ENCODE assay signal across 25 cellular contexts in genomic region chr1:27736252-27736651, GRCh38.
"Had no signal": no experiment of that assay in that cellular context is flagged by ENCODE, and none has a peak within 500 bp of the region (broad histone marks: within the 10 kb centered on the region; RNA-seq: fewer than 3 reads in every experiment).

No MANE protein-coding gene starts in this region.

- H2AFZ ChIP-seq: hepatocyte had no signal

- H3K9me3 ChIP-seq: esophagus muscularis mucosa, gastroesophageal sphincter, heart left ventricle, lower lobe of right lung, mucosa of descending colon had no signal

- H3K4me3 Mint-ChIP-seq: effector memory CD8-positive, alpha-beta T cell; endodermal cell; immature natural killer cell; mesothelial cell of epicardium had no signal

- H3K4me1 ChIP-seq: esophagus muscularis mucosa, foreskin keratinocyte, gastroesophageal sphincter, heart left ventricle, lower lobe of right lung had no signal

- H3K4me3 ChIP-seq: coronary artery, esophagus muscularis mucosa, gastroesophageal sphincter, heart left ventricle, hepatocyte, lower lobe of right lung, mucosa of descending colon had no signal

- H3K79me2 ChIP-seq: hepatocyte had no signal

- H3K27me3 ChIP-seq: esophagus muscularis mucosa, foreskin keratinocyte, gastroesophageal sphincter, heart left ventricle, hepatocyte had no signal

- H3K9me3 Mint-ChIP-seq: effector memory CD8-positive, alpha-beta T cell; endodermal cell; immature natural killer cell; mesothelial cell of epicardium had no signal

- ATAC-seq: effector memory CD8-positive, alpha-beta T cell; foreskin keratinocyte; gastroesophageal sphincter; heart left ventricle; left colon; left lobe of liver; left ventricle myocardium superior; lower lobe of right lung; mucosa of descending colon had no signal

- H3K4me1 Mint-ChIP-seq: endodermal cell, immature natural killer cell, mesothelial cell of epicardium had no signal

- FAIRE-seq: colon, endometrium, frontal cortex, kidney had no signal

- DNase-seq: dermis blood vessel endothelial cell; effector CD8-positive, alpha-beta T cell; effector memory CD8-positive, alpha-beta T cell; endodermal cell; foreskin keratinocyte; heart left ventricle; hypothalamus; immature natural killer cell; islet precursor cell; kidney; kidney glomerular epithelial cell; left colon; left ventricle myocardium superior; lower lobe of right lung; mesenchymal stem cell; mucosa of descending colon had no signal

- H3K27ac ChIP-seq: coronary artery, esophagus muscularis mucosa, foreskin keratinocyte, gastroesophageal sphincter, heart left ventricle, hepatocyte, lower lobe of right lung had no signal

- H3K4me2 ChIP-seq: hepatocyte had no signal

- H3K27ac Mint-ChIP-seq: endodermal cell, mesothelial cell of epicardium had no signal
